35 cellular contexts compared by ENCODE assay signal in genomic region chr12:82210882-82211281, GRCh38.
"Had no signal": no experiment of that assay in that cellular context is flagged by ENCODE, and none has a peak within 500 bp of the region (broad histone marks: within the 10 kb centered on the region; RNA-seq: fewer than 3 reads in every experiment).

No MANE protein-coding gene starts in this region.

- H3K27me3 ChIP-seq: MG63 had no signal

- H3K4me3 ChIP-seq: MG63 had no signal

- H3K36me3 ChIP-seq: MG63 had no signal

- H3K9me3 ChIP-seq: MG63 had no signal

- DNase-seq: Karpas-422, Kasumi-1, MG63, MM.1S, MV-4-11, NCI-H1048, NCI-H1092, NCI-H1092 treated with DMSO at 0.1 percent for 48 hours, NCI-H1105, NCI-H1105 treated with DMSO at 0.1 percent for 48 hours, NCI-H1417, NCI-H1417 treated with DMSO at 0.1 percent for 48 hours, NCI-H1436, NCI-H1436 treated with DMSO at 0.1 percent for 48 hours, NCI-H146, NCI-H1694, NCI-H1694 treated with DMSO at 0.1 percent for 48 hours, NCI-H187, NCI-H187 treated with DMSO at 0.1 percent for 48 hours, NCI-H1930, NCI-H2029, NCI-H2029 treated with DMSO at 0.1 percent for 48 hours, NCI-H2081, NCI-H2081 treated with DMSO at 0.1 percent for 48 hours, NCI-H2107, NCI-H2171, NCI-H2171 treated with DMSO at 0.1 percent for 48 hours, NCI-H2227 treated with DMSO at 0.1 percent for 48 hours, NCI-H226, NCI-H345, NCI-H446, NCI-H446 treated with DMSO at 0.1 percent for 48 hours, NCI-H510A, NCI-H510A treated with DMSO at 0.1 percent for 48 hours, NCI-H524 had no signal
